Comparison of ENCODE assay signal across 8 cellular contexts in genomic region chr19:16573296-16573695, GRCh38. TPM values are rescaled to one million over a fixed set of nuclear protein-coding genes. Genes with fewer than 3 reads are reported as not detected.
A peak's percentile ranks its signal among the peaks of the same experiment; 100 is the strongest.
DNase-seq lines count a peak whose midpoint lies in the region; ATAC-seq and TF ChIP-seq lines count a peak whose summit lies in the region.

No MANE protein-coding gene starts in this region.

- peak overlapping the region; percentile 72 for H3K4me3 ChIP-seq in CD4-positive, CD25-positive, alpha-beta regulatory T cell (ENCODE audit: low read depth, low read length)
- H3K4me3 ChIP-seq in OCI-LY7 (ENCODE audit: low read depth, low read length, poor library complexity, severe bottlenecking) = peak overlapping the region; percentile 83
- peak overlapping the region; percentile 60 for H3K4me3 ChIP-seq in neuron (ENCODE audit: low read length)

- H3K4me1 Mint-ChIP-seq in CD4-positive, CD25-positive, alpha-beta regulatory T cell = peaks cover 0 to 73% (median 33%) of the 10 kb centered on the region in 4 donors
- H3K4me1 Mint-ChIP-seq in endothelial cell (ENCODE audit: unreplicated experiment) = peaks cover 15% of the 10 kb centered on the region

- peak overlapping the region; percentile 98 to 100 (median 100) for H3K27ac Mint-ChIP-seq in CD4-positive, CD25-positive, alpha-beta regulatory T cell
- H3K27ac Mint-ChIP-seq in endothelial cell (ENCODE audit: unreplicated experiment) = peak overlapping the region; percentile 97

- no peaks in the 10 kb centered on the region; the same call in 1 of the 2 replicates for H4K20me1 ChIP-seq in OCI-LY7 (ENCODE audit: insufficient read depth, low read length)

- TF ChIP-seq CTCF in OCI-LY7 (conservative IDR thresholded peaks at IDR 0.05; ENCODE audit: low read length) (no peak), endothelial cell (IDR thresholded peaks at IDR 0.05; ENCODE audit: unreplicated experiment) (no peak)

- H3K27ac ChIP-seq in CD4-positive, CD25-positive, alpha-beta regulatory T cell (ENCODE audit: insufficient read depth, low read length, poor library complexity, severe bottlenecking) = peak overlapping the region; percentile 93
- no peak overlapping the region for H3K27ac ChIP-seq in OCI-LY7 (ENCODE audit: low read depth, low read length, poor library complexity, severe bottlenecking)

- intact Hi-C loops in OCI-LY7 (cut with micrococcal nuclease; ENCODE audit: unreplicated experiment) = loop anchor here (2.0 kb wide), 1 partner anchor 56 kb away; the partner anchor contains the start of gene MED26

- ATAC-seq in CD4-positive, CD25-positive, alpha-beta regulatory T cell (ENCODE audit: low read depth in 2 of 2) = no peak

- H3K4me3 Mint-ChIP-seq in CD4-positive, CD25-positive, alpha-beta regulatory T cell = peak overlapping the region; percentile 94 to 98 (median 96)
- peak overlapping the region; percentile 99 for H3K4me3 Mint-ChIP-seq in endothelial cell (ENCODE audit: unreplicated experiment)

- H3K36me3 Mint-ChIP-seq in CD4-positive, CD25-positive, alpha-beta regulatory T cell = peaks cover 16% of the 10 kb centered on the region
- H3K36me3 Mint-ChIP-seq in endothelial cell (ENCODE audit: low read depth, unreplicated experiment) = peaks cover 10% of the 10 kb centered on the region

- H3K4me2 ChIP-seq in OCI-LY7 (ENCODE audit: low read length) = peak overlapping the region; percentile 84

- H3K4me1 ChIP-seq in CD4-positive, CD25-positive, alpha-beta regulatory T cell (ENCODE audit: control insufficient read depth, insufficient read depth, low read length, poor library complexity, severe bottlenecking) = peaks cover 43% of the 10 kb centered on the region
- H3K4me1 ChIP-seq in OCI-LY7 (ENCODE audit: insufficient read depth, low read length, poor library complexity, severe bottlenecking) (peaks cover 26% of the 10 kb centered on the region), neuron (ENCODE audit: insufficient read depth, low read length) (peaks cover 19% of the 10 kb centered on the region)

- POLR2A ChIA-PET in OCI-LY7 (lab: Charles Lee) = interaction anchor here (0.6 to 1.8 kb wide), 3 partner anchors 14 to 110 kb away, joined by 3 to 11 read pairs (median 3); no protein-coding TSS in a partner anchor

- no peaks in the 10 kb centered on the region for H3K27me3 ChIP-seq in CD4-positive, CD25-positive, alpha-beta regulatory T cell (ENCODE audit: control insufficient read depth, insufficient read depth, low read length)
- H3K27me3 ChIP-seq in neuron (ENCODE audit: insufficient read depth, low read length) = no peaks in the 10 kb centered on the region

- no peaks in the 10 kb centered on the region for H3K9me3 ChIP-seq in CD4-positive, CD25-positive, alpha-beta regulatory T cell (ENCODE audit: control insufficient read depth in 2 of 2, low read length in 2 of 2)
- H3K9me3 ChIP-seq in OCI-LY7 (ENCODE audit: low read length) = no peaks in the 10 kb centered on the region
- no peaks in the 10 kb centered on the region for H3K9me3 ChIP-seq in neuron (ENCODE audit: low read length)

- BruUV-seq in OCI-LY7 (replicated peaks; lab: Mats Ljungman, UMichigan) = no TSS peak

- no peak for DNase-seq in CD4-positive, CD25-positive, alpha-beta regulatory T cell
- DNase-seq in OCI-LY7 (ENCODE audit: low spot score) (no peak), endothelial cell (ENCODE audit: low spot score) (no peak), occipital lobe (lab: John Stamatoyannopoulos, UW) (no peak), NCI-H1048 (lab: John Stamatoyannopoulos, UW) (no peak)
- no peak for DNase-seq in stimulated activated CD4-positive, alpha-beta T cell treated with anti-CD3 and anti-CD28 coated beads, Interleukin-12 subunit alpha, Interleukin-12 subunit beta, amount 100 ng/mL, for 4 hours
- DNase-seq in effector CD8-positive, alpha-beta T cell (lab: John Stamatoyannopoulos, UW) = no peak

- H3K27me3 Mint-ChIP-seq in CD4-positive, CD25-positive, alpha-beta regulatory T cell = no peaks in the 10 kb centered on the region
- H3K27me3 Mint-ChIP-seq in endothelial cell (ENCODE audit: unreplicated experiment) = peaks cover 19% of the 10 kb centered on the region

- H3K79me2 ChIP-seq in OCI-LY7 (ENCODE audit: insufficient read depth, low read depth, low read length) = peaks cover 46% of the 10 kb centered on the region

- peaks cover 0 to 2% (median 0%) of the 10 kb centered on the region in 7 donors for H3K9me3 Mint-ChIP-seq in CD4-positive, CD25-positive, alpha-beta regulatory T cell
- no peaks in the 10 kb centered on the region for H3K9me3 Mint-ChIP-seq in endothelial cell (ENCODE audit: unreplicated experiment)

- H3K36me3 ChIP-seq in CD4-positive, CD25-positive, alpha-beta regulatory T cell (ENCODE audit: control insufficient read depth, insufficient read depth, low read length) = peaks cover 31% of the 10 kb centered on the region
- H3K36me3 ChIP-seq in OCI-LY7 (ENCODE audit: insufficient read depth, low read length) (peaks cover 63% of the 10 kb centered on the region), neuron (ENCODE audit: insufficient read depth, low read length) (peaks cover 38% of the 10 kb centered on the region)

- CTCF ChIA-PET in OCI-LY7 (lab: Charles Lee; ENCODE audit: unreplicated experiment) = interaction anchor here (1.5 kb wide), 1 partner anchor 44 kb away, joined by 4 read pairs; no protein-coding TSS in a partner anchor

- H3K9me2 ChIP-seq in OCI-LY7 (ENCODE audit: insufficient read depth, low read length) = no peaks in the 10 kb centered on the region

- no peak overlapping the region for H2AFZ ChIP-seq in OCI-LY7 (ENCODE audit: low read length)
- no peak overlapping the region for H2AFZ ChIP-seq in neuron (ENCODE audit: low read depth, low read length)

RNA-seq across cellular contexts. Expression of gene SLC35E1, which starts 1.1 kb away (rescaled TPM):
- total RNA-seq in CD4-positive, CD25-positive, alpha-beta regulatory T cell = 93.1 TPM
- polyA plus RNA-seq in CD4-positive, CD25-positive, alpha-beta regulatory T cell = 10 to 100 TPM; 19.0 to 28.5 (median 24.6) TPM
- 17.3 and 21.1 TPM in 2 replicates for total RNA-seq in OCI-LY7 (2014; rRNA removed; shearing (Covaris generic))
- total RNA-seq in OCI-LY7 (2022) (37.2 and 41.2 TPM in 2 replicates), endothelial cell (ENCODE audit: unreplicated experiment) (29.7 TPM), occipital lobe (25.3 TPM)

RNA-seq across cellular contexts. Expression of gene CHERP, which starts 31.1 kb away (rescaled TPM):
- 57.2 TPM for total RNA-seq in CD4-positive, CD25-positive, alpha-beta regulatory T cell
- 10 to 100 TPM in 1 of 4 donors, 1 to 10 TPM in 3; 4.8 to 13.7 (median 8.4) TPM for polyA plus RNA-seq in CD4-positive, CD25-positive, alpha-beta regulatory T cell
- total RNA-seq in OCI-LY7 (2014; rRNA removed; shearing (Covaris generic)) = 14.6 and 15.6 TPM in 2 replicates
- 87.1 and 87.2 TPM in 2 replicates for total RNA-seq in OCI-LY7 (2022)
- 66.5 TPM for total RNA-seq in endothelial cell (ENCODE audit: unreplicated experiment)
- 4.4 TPM for total RNA-seq in occipital lobe

RNA-seq across cellular contexts. Expression of gene MED26, which starts 54.7 kb away (rescaled TPM):
- 62.5 TPM for total RNA-seq in CD4-positive, CD25-positive, alpha-beta regulatory T cell
- 1 to 10 TPM; 2.9 to 4.6 (median 3.9) TPM for polyA plus RNA-seq in CD4-positive, CD25-positive, alpha-beta regulatory T cell
- total RNA-seq in OCI-LY7 (2014; rRNA removed; shearing (Covaris generic)) = 17.2 and 19.4 TPM in 2 replicates
- total RNA-seq in OCI-LY7 (2022) (26.8 and 27.1 TPM in 2 replicates), endothelial cell (ENCODE audit: unreplicated experiment) (13.3 TPM), occipital lobe (3.3 TPM)
